In genomic region chr2:11141319-11141718, GRCh38 we compare ENCODE assay signal across 25 cellular contexts.
"Had no signal": no experiment of that assay in that cellular context is flagged by ENCODE, and none has a peak within 500 bp of the region (broad histone marks: within the 10 kb centered on the region; RNA-seq: fewer than 3 reads in every experiment).

No MANE protein-coding gene starts in this region.

- H3K27me3 ChIP-seq: colonic mucosa, hepatocyte had no signal

- H3K9me3 ChIP-seq: colonic mucosa, esophagus squamous epithelium, gastrocnemius medialis, left lung, lower lobe of right lung, mucosa of descending colon had no signal

- DNase-seq: colonic mucosa; cortex of kidney; effector CD8-positive, alpha-beta T cell; effector memory CD8-positive, alpha-beta T cell; endodermal cell; erythroblast; esophagus squamous epithelium; foreskin fibroblast; foreskin melanocyte; gastrocnemius medialis; glutamatergic neuron; head of caudate nucleus; hypothalamus; immature natural killer cell; islet precursor cell; left cardiac atrium; left lung; left ventricle myocardium superior; lower lobe of right lung; mesenchymal stem cell; mucosa of descending colon; naive B cell had no signal

- H3K79me2 ChIP-seq: hepatocyte had no signal

- H3K4me2 ChIP-seq: hepatocyte had no signal

- H3K4me1 ChIP-seq: colonic mucosa, esophagus squamous epithelium, gastrocnemius medialis, left lung, lower lobe of right lung had no signal

- H3K27ac ChIP-seq: colonic mucosa, epithelial cell of prostate, esophagus squamous epithelium, gastrocnemius medialis, hepatocyte, left lung, lower lobe of right lung had no signal

- H3K36me3 ChIP-seq: colonic mucosa, esophagus squamous epithelium, gastrocnemius medialis, left lung, lower lobe of right lung had no signal

- ATAC-seq: effector memory CD8-positive, alpha-beta T cell; esophagus mucosa; gastrocnemius medialis; left cardiac atrium; left lung; left ventricle myocardium superior; lower lobe of right lung; mucosa of descending colon had no signal

- H3K4me3 ChIP-seq: colonic mucosa, esophagus squamous epithelium, gastrocnemius medialis, hepatocyte, left lung, lower lobe of right lung, mucosa of descending colon had no signal

- H2AFZ ChIP-seq: hepatocyte had no signal
